8 cellular contexts compared by ENCODE assay signal in genomic region chr15:48965972-48966371, GRCh38. TPM values are rescaled to one million over a fixed set of nuclear protein-coding genes. Genes with fewer than 3 reads are reported as not detected.
DNase-seq lines count a peak whose midpoint lies in the region; ATAC-seq and TF ChIP-seq lines count a peak whose summit lies in the region.

No MANE protein-coding gene starts in this region.

- no peak overlapping the region for H3K27ac ChIP-seq in Panc1 (ENCODE audit: low read length)
- H3K27ac ChIP-seq in foreskin keratinocyte, result no peak overlapping the region

- peaks cover 6% of the 10 kb centered on the region for H3K4me1 ChIP-seq in Panc1 (ENCODE audit: control insufficient read depth, insufficient read depth, low read length)
- H3K4me1 ChIP-seq in foreskin keratinocyte, result peaks cover 7% of the 10 kb centered on the region

- no TSS peak for BruUV-seq in Panc1 (replicated peaks; lab: Mats Ljungman, UMichigan)

- ATAC-seq in HG02885 (IDR thresholded peaks at IDR 0.05; ENCODE audit: poor library complexity, unreplicated experiment), result peak; percentile 66
- peak; percentile 71; the same call in 1 of the 2 replicates for ATAC-seq in Panc1
- peak; percentile 41 for ATAC-seq in foreskin keratinocyte

- H3K27me3 ChIP-seq in Panc1 (ENCODE audit: control insufficient read depth, insufficient read depth, low read length), result peaks cover 20% of the 10 kb centered on the region
- H3K27me3 ChIP-seq in foreskin keratinocyte, result peaks cover 3% of the 10 kb centered on the region

- POLR2A ChIA-PET in Panc1 (lab: Charles Lee), result no interaction called here

- H3K4me3 ChIP-seq in Panc1 (ENCODE audit: low read depth in 2 of 2, low read length in 2 of 2), result no peak overlapping the region

- no peaks in the 10 kb centered on the region for H3K9me3 ChIP-seq in Panc1 (ENCODE audit: control insufficient read depth, insufficient read depth, low read depth, low read length)

- intact Hi-C loops in Panc1 (cut with micrococcal nuclease; ENCODE audit: unreplicated experiment), result loop anchor here (1.0 kb wide), 1 partner anchor 104 kb away; no protein-coding TSS in a partner anchor

- CTCF ChIA-PET in Panc1 (lab: Charles Lee), result interaction anchor here (3.1 kb wide), 1 partner anchor 9 kb away, joined by 12 read pairs; no protein-coding TSS in a partner anchor

- peak; percentile 37 for DNase-seq in stimulated activated CD4-positive, alpha-beta T cell treated with anti-CD3 and anti-CD28 coated beads, Interleukin-15, amount 100 ng/mL, for 24 hours
- no peak for DNase-seq in stimulated activated CD4-positive, alpha-beta T cell treated with anti-CD3 and anti-CD28 coated beads, Interleukin-4, amount 100 ng/mL, for 1 hour
- DNase-seq in Panc1 (ENCODE audit: low read depth, low spot score) (no peak), foreskin keratinocyte (peak; percentile 53 to 75), germinal center (ENCODE audit: low spot score) (no peak), GF-D8 (lab: John Stamatoyannopoulos, UW) (no peak)
- no peak for DNase-seq in activated CD4-positive, CD25-positive, alpha-beta regulatory T cell treated with anti-CD3 and anti-CD28 coated beads, Interleukin-2, amount 50 U/mL, for 72 hours

- no peaks in the 10 kb centered on the region for H3K36me3 ChIP-seq in Panc1 (ENCODE audit: control insufficient read depth, insufficient read depth, low read length)

- in situ Hi-C loops in Panc1 (cut with HindIII; ENCODE audit: low pct_unique_long_range_greater_than_20kb, low sequenced_read_pairs), result no loop called here

- TF ChIP-seq CTCF in Panc1 (IDR thresholded peaks at IDR 0.05) (peak; percentile 41), foreskin keratinocyte (conservative IDR thresholded peaks at IDR 0.05) (peak; percentile 73)

RNA-seq across cellular contexts. Expression of gene SHC4, which starts 2.3 kb away (rescaled TPM):
- 0.10 TPM for total RNA-seq in Panc1 (2021; ENCODE audit: unreplicated experiment)
- polyA plus RNA-seq in Panc1 (2012; ENCODE audit: insufficient read length), result not detected
- total RNA-seq in foreskin keratinocyte, result 0.65 and 0.78 TPM in 2 replicates
- polyA plus RNA-seq in foreskin keratinocyte, result 0.11 and 0.17 TPM in 2 replicates

Comparison
In these comparisons a context has a peak if more than half of its experiments do, and no peak if none do; other contexts are left out.
1. DNase-seq: peak in stimulated activated CD4-positive, alpha-beta T cell treated with anti-CD3 and anti-CD28 coated beads, Interleukin-15, amount 100 ng/mL, for 24 hours (single experiment) and foreskin keratinocyte (2 of 2); none in stimulated activated CD4-positive, alpha-beta T cell treated with anti-CD3 and anti-CD28 coated beads, Interleukin-4, amount 100 ng/mL, for 1 hour (single experiment), Panc1 (single experiment), activated CD4-positive, CD25-positive, alpha-beta regulatory T cell treated with anti-CD3 and anti-CD28 coated beads, Interleukin-2, amount 50 U/mL, for 72 hours (single experiment), germinal center (single experiment) and GF-D8 (single experiment).
2. Peak in every context shown above with its lines, with median percentiles within 50 percentile points of each other: ATAC-seq.